Comparison of ENCODE assay signal across 11 cellular contexts in genomic region chr16:58222532-58223316, GRCh38. TPM values are rescaled to one million over a fixed set of nuclear protein-coding genes. Genes with fewer than 3 reads are reported as not detected.
DNase-seq lines count a peak whose midpoint lies in the region; ATAC-seq and TF ChIP-seq lines count a peak whose summit lies in the region.
"Had no signal": no experiment of that assay in that cellular context is flagged by ENCODE, and none has a peak within 500 bp of the region (broad histone marks: within the 10 kb centered on the region; RNA-seq: fewer than 3 reads in every experiment).

No MANE protein-coding gene starts in this region.

- H3K4me1 Mint-ChIP-seq in GM23338, result peaks cover 6% of the 10 kb centered on the region; the same call in 2 of the 3 replicates
- H3K4me1 Mint-ChIP-seq in naive thymus-derived CD4-positive, alpha-beta T cell, result peaks cover 0 to 4% (median 0%) of the 10 kb centered on the region in 7 donors
- no peaks in the 10 kb centered on the region for H3K4me1 Mint-ChIP-seq in CD4-positive, alpha-beta T cell (ENCODE audit: low read depth)
- H3K4me1 Mint-ChIP-seq: mesothelial cell of epicardium had no signal

- no peak overlapping the region for H3K4me3 Mint-ChIP-seq in GM23338
- H3K4me3 Mint-ChIP-seq in naive thymus-derived CD4-positive, alpha-beta T cell, result no peak overlapping the region
- H3K4me3 Mint-ChIP-seq in CD4-positive, alpha-beta T cell, result no peak overlapping the region
- H3K4me3 Mint-ChIP-seq: activated naive CD8-positive, alpha-beta T cell; mesothelial cell of epicardium had no signal

- DNase-seq in GM23338 (ENCODE audit: low spot score), result no peak
- peak; percentile 58 for DNase-seq in PC-3
- DNase-seq in foreskin fibroblast, result peak; percentile 14 to 53
- DNase-seq in renal cortical epithelial cell (ENCODE audit: low read depth), result peak; percentile 7
- no peak for DNase-seq in transverse colon
- DNase-seq in naive thymus-derived CD4-positive, alpha-beta T cell, result no peak
- no peak for DNase-seq in CD4-positive, alpha-beta T cell
- DNase-seq: Kasumi-1, NCI-H2227 treated with DMSO at 0.1 percent for 48 hours had no signal

- BruUV-seq in PC-3 (replicated peaks; lab: Mats Ljungman, UMichigan), result no TSS peak

- TF ChIP-seq POLR2A in transverse colon (IDR thresholded peaks at IDR 0.05), result no peak

- H3K27me3 ChIP-seq in GM23338 (ENCODE audit: insufficient read depth) (no peaks in the 10 kb centered on the region), PC-3 (ENCODE audit: low read length) (peaks cover 6% of the 10 kb centered on the region; the same call in 1 of the 2 replicates), transverse colon (no peaks in the 10 kb centered on the region)
- peaks cover 0 to 3% of the 10 kb centered on the region in 2 donors for H3K27me3 ChIP-seq in naive thymus-derived CD4-positive, alpha-beta T cell (ENCODE audit: control insufficient read depth in 2 of 2, insufficient read depth in 2 of 2, low read length in 2 of 2)
- H3K27me3 ChIP-seq in CD4-positive, alpha-beta T cell (ENCODE audit: control insufficient read depth, insufficient read depth, low read length), result peaks cover 3% of the 10 kb centered on the region

- no peaks in the 10 kb centered on the region; the same call in 2 of the 3 replicates for H3K9me3 Mint-ChIP-seq in GM23338
- H3K9me3 Mint-ChIP-seq in naive thymus-derived CD4-positive, alpha-beta T cell, result peaks cover 0 to 14% (median 4%) of the 10 kb centered on the region in 11 donors
- no peaks in the 10 kb centered on the region for H3K9me3 Mint-ChIP-seq in CD4-positive, alpha-beta T cell

- H3K36me3 ChIP-seq in GM23338 (ENCODE audit: insufficient read depth), result no peaks in the 10 kb centered on the region
- no peaks in the 10 kb centered on the region for H3K36me3 ChIP-seq in PC-3 (ENCODE audit: low read depth, low read length)
- no peaks in the 10 kb centered on the region for H3K36me3 ChIP-seq in transverse colon
- H3K36me3 ChIP-seq in naive thymus-derived CD4-positive, alpha-beta T cell (ENCODE audit: control insufficient read depth in 2 of 3, insufficient read depth in 3 of 3, low read length in 3 of 3), result no peaks in the 10 kb centered on the region

- H3K4me2 ChIP-seq in GM23338 (no peak overlapping the region), PC-3 (ENCODE audit: low read length) (no peak overlapping the region; the same call in 1 of the 2 replicates)

- in situ Hi-C loops in transverse colon (cut with MboI; ENCODE audit: low pct_ligation_motif_present in 1 of 4, low pct_unique_long_range_greater_than_20kb in 1 of 4, low sequenced_read_pairs in 3 of 4), result no loop called here

- H3K4me3 ChIP-seq in GM23338 (no peak overlapping the region), PC-3 (ENCODE audit: low read length) (no peak overlapping the region), foreskin fibroblast (ENCODE audit: low read depth in 1 of 2, low read length in 2 of 2) (no peak overlapping the region), transverse colon (no peak overlapping the region)
- H3K4me3 ChIP-seq in naive thymus-derived CD4-positive, alpha-beta T cell (ENCODE audit: low read length), result no peak overlapping the region

- 80 to 89% methylated on average over 2 to 7 of the region's 7 CpGs for WGBS in transverse colon (ENCODE audit: low coverage in 1 of 2), 2 donors

- no peaks in the 10 kb centered on the region for H3K4me1 ChIP-seq in GM23338 (ENCODE audit: insufficient read depth)
- no peaks in the 10 kb centered on the region; the same call in 1 of the 2 replicates for H3K4me1 ChIP-seq in PC-3 (ENCODE audit: insufficient read depth, low read length)
- no peaks in the 10 kb centered on the region for H3K4me1 ChIP-seq in transverse colon
- H3K4me1 ChIP-seq in naive thymus-derived CD4-positive, alpha-beta T cell (ENCODE audit: control insufficient read depth in 2 of 2, insufficient read depth in 2 of 2, low read length in 2 of 2), result no peaks in the 10 kb centered on the region

- H3K79me2 ChIP-seq in GM23338 (replicated peaks; ENCODE audit: insufficient read depth), result no peaks in the 10 kb centered on the region
- H3K79me2 ChIP-seq in PC-3 (ENCODE audit: low read length), result no peaks in the 10 kb centered on the region

- no peaks in the 10 kb centered on the region for H3K36me3 Mint-ChIP-seq in GM23338 (ENCODE audit: low read depth)
- peaks cover 0 to 4% (median 3%) of the 10 kb centered on the region in 5 donors for H3K36me3 Mint-ChIP-seq in naive thymus-derived CD4-positive, alpha-beta T cell
- no peaks in the 10 kb centered on the region for H3K36me3 Mint-ChIP-seq in CD4-positive, alpha-beta T cell (ENCODE audit: low read depth)
- H3K36me3 Mint-ChIP-seq: mesothelial cell of epicardium had no signal

- no peaks in the 10 kb centered on the region for H3K9me3 ChIP-seq in PC-3 (ENCODE audit: low read length)
- no peaks in the 10 kb centered on the region for H3K9me3 ChIP-seq in transverse colon
- no peaks in the 10 kb centered on the region for H3K9me3 ChIP-seq in naive thymus-derived CD4-positive, alpha-beta T cell (ENCODE audit: control insufficient read depth in 2 of 3, low read length in 3 of 3)
- no peaks in the 10 kb centered on the region for H3K9me3 ChIP-seq in CD4-positive, alpha-beta T cell (ENCODE audit: control insufficient read depth, low read length)

- CTCF ChIA-PET in PC-3 (lab: Charles Lee), result no interaction called here
- CTCF ChIA-PET in naive thymus-derived CD4-positive, alpha-beta T cell (lab: Charles Lee), result no interaction called here
- CTCF ChIA-PET in CD4-positive, alpha-beta T cell (lab: Charles Lee), result no interaction called here

- POLR2A ChIA-PET in PC-3 (lab: Charles Lee; ENCODE audit: unreplicated experiment), result no interaction called here
- POLR2A ChIA-PET in naive thymus-derived CD4-positive, alpha-beta T cell (lab: Charles Lee), result no interaction called here
- POLR2A ChIA-PET in CD4-positive, alpha-beta T cell (lab: Charles Lee), result no interaction called here

- H3K27ac ChIP-seq in GM23338 (ENCODE audit: low read depth) (no peak overlapping the region), PC-3 (ENCODE audit: low read length) (no peak overlapping the region), transverse colon (no peak overlapping the region)
- no peak overlapping the region for H3K27ac ChIP-seq in naive thymus-derived CD4-positive, alpha-beta T cell (ENCODE audit: low read depth, low read length)
- H3K27ac ChIP-seq in CD4-positive, alpha-beta T cell (ENCODE audit: low read depth, low read length), result no peak overlapping the region

- H2AFZ ChIP-seq in GM23338, result no peak overlapping the region
- peak overlapping the region; percentile 55; the same call in 1 of the 2 replicates for H2AFZ ChIP-seq in PC-3 (ENCODE audit: low read length)

- peak; percentile 84 for ATAC-seq in GM23338
- ATAC-seq in PC-3, result peak; percentile 70
- no peak for ATAC-seq in naive thymus-derived CD4-positive, alpha-beta T cell
- ATAC-seq in CD4-positive, alpha-beta T cell (ENCODE audit: poor library complexity), result no peak

- no peak overlapping the region for H3K9ac ChIP-seq in PC-3 (ENCODE audit: low read length)

- H3K9me2 ChIP-seq in GM23338 (ENCODE audit: insufficient read depth), result no peaks in the 10 kb centered on the region
- no peaks in the 10 kb centered on the region for H3K9me2 ChIP-seq in PC-3 (replicated peaks; ENCODE audit: low read length)

- no peak for TF ChIP-seq EP300 in transverse colon (IDR thresholded peaks at IDR 0.05; ENCODE audit: low read depth)

- intact Hi-C loops in PC-3 (cut with micrococcal nuclease) (no loop called here), transverse colon (cut with DNase I; ENCODE audit: low total_unique reads) (no loop called here)
- intact Hi-C loops in naive thymus-derived CD4-positive, alpha-beta T cell (cut with micrococcal nuclease), result no loop called here
- intact Hi-C loops in CD4-positive, alpha-beta T cell (cut with DNase I, micrococcal nuclease), result no loop called here

- no peaks in the 10 kb centered on the region for H3F3A ChIP-seq in GM23338 (replicated peaks; ENCODE audit: low read depth)
- no peaks in the 10 kb centered on the region for H3F3A ChIP-seq in PC-3 (ENCODE audit: low read length, unreplicated experiment)

- no peak for TF ChIP-seq CTCF in GM23338 (conservative IDR thresholded peaks at IDR 0.05; ENCODE audit: low read depth in 2 of 2)
- no peak for TF ChIP-seq CTCF in PC-3 (conservative IDR thresholded peaks at IDR 0.05; ENCODE audit: low read depth, low read length)
- no peak for TF ChIP-seq CTCF in foreskin fibroblast (IDR thresholded peaks at IDR 0.05; ENCODE audit: low read depth, low read length)
- no peak for TF ChIP-seq CTCF in transverse colon (IDR thresholded peaks at IDR 0.05)
- no peak for TF ChIP-seq CTCF in CD4-positive, alpha-beta T cell (IDR thresholded peaks at IDR 0.05)

- H3K27me3 Mint-ChIP-seq in GM23338 (ENCODE audit: insufficient read depth, low read depth, poor library complexity), result peaks cover 2% of the 10 kb centered on the region
- peaks cover 6 to 25% (median 23%) of the 10 kb centered on the region in 5 donors for H3K27me3 Mint-ChIP-seq in naive thymus-derived CD4-positive, alpha-beta T cell
- H3K27me3 Mint-ChIP-seq in CD4-positive, alpha-beta T cell, result peaks cover 23% of the 10 kb centered on the region

- H4K20me1 ChIP-seq in GM23338 (replicated peaks; ENCODE audit: insufficient read depth), result no peaks in the 10 kb centered on the region
- H4K20me1 ChIP-seq in PC-3 (ENCODE audit: low read length), result no peaks in the 10 kb centered on the region

- H3K27ac Mint-ChIP-seq in GM23338, result peak overlapping the region; percentile 64; the same call in 1 of the 2 replicates
- H3K27ac Mint-ChIP-seq in naive thymus-derived CD4-positive, alpha-beta T cell, result no peak overlapping the region
- no peak overlapping the region for H3K27ac Mint-ChIP-seq in CD4-positive, alpha-beta T cell
- H3K27ac Mint-ChIP-seq: activated naive CD8-positive, alpha-beta T cell; mesothelial cell of epicardium had no signal

TF ChIP-seq in GM23338, 12 proteins besides CTCF, POLR2A, EP300 and RAD21:
- TF ChIP-seq STAT1 (IDR thresholded peaks at IDR 0.05; ENCODE audit: unreplicated experiment) (no peak), NANOG (IDR thresholded peaks at IDR 0.05; ENCODE audit: borderline replicate concordance) (no peak), EZH2 (IDR thresholded peaks at IDR 0.05; ENCODE audit: low read depth, unreplicated experiment) (no peak), ZNF114 (CRISPR knock-in tag; IDR thresholded peaks at IDR 0.05) (no peak), CREB1 (CRISPR knock-in tag; IDR thresholded peaks at IDR 0.05; ENCODE audit: low read depth) (no peak)

RNA-seq across cellular contexts. Expression of gene CSNK2A2, which starts 24.8 kb away (rescaled TPM):
- 102 and 112 TPM in 2 replicates for total RNA-seq in GM23338 (2014; rRNA removed; shearing (Covaris generic))
- polyA plus RNA-seq in GM23338 (2016; fragmentation: Nextera tagmentation; extraction: Ambion mirVana), result 40.5 and 44.7 TPM in 2 replicates
- total RNA-seq in PC-3 (2014; rRNA removed) (14.2 and 17.7 TPM in 2 replicates), renal cortical epithelial cell (27.1 and 73.6 TPM in 2 replicates), transverse colon (10 to 100 TPM; 28.7 to 53.5 (median 40.0) TPM)
- 10 to 100 TPM; 46.5 to 70.0 (median 67.9) TPM for total RNA-seq in naive thymus-derived CD4-positive, alpha-beta T cell
- 10 to 100 TPM; 11.0 to 12.9 TPM for polyA plus RNA-seq in naive thymus-derived CD4-positive, alpha-beta T cell
- 10 to 100 TPM; 49.0 to 51.0 TPM for total RNA-seq in CD4-positive, alpha-beta T cell

Comparison
In these comparisons a context has a peak if more than half of its experiments do, and no peak if none do; other contexts are left out.
1. ATAC-seq: peak in GM23338 (single experiment) and PC-3 (single experiment); none in naive thymus-derived CD4-positive, alpha-beta T cell (single experiment) and CD4-positive, alpha-beta T cell (single experiment).
2. DNase-seq: peak in PC-3 (single experiment), foreskin fibroblast (2 of 2) and renal cortical epithelial cell (single experiment); none in GM23338 (single experiment), transverse colon (single experiment), naive thymus-derived CD4-positive, alpha-beta T cell (0 of 9) and CD4-positive, alpha-beta T cell (0 of 10).